Comparison of ENCODE assay signal across 9 cellular contexts in the genomic region with DNA sequence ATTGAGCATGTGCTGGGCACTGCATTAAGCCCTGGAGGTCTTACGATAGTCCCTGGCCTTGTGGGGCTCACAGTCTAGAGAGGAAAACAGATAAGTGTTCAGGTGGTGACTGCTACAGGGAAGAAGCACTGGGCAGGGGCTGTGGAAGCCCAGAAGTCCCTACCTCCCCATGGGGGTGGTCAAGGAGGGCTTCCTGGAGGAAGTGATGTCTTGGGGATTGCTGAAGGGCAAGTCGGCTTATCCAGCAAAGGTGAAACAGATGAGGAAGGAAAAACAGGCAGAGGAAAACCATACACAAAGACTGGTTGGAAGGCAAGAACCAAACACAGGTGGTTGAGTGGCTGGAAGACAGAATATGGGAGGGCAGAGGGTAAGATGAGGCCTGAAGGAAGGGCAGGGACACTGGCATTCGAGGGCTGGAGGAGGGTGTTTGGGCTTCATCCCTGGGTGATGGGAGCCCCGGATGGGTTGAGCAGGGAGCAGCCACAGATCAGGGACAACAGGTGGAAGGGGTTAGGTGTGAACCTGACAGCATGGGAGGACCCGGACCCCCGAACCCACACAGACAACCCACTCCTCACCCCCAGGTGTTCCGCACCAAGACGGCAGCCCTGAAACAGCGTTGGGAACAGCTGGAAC. TPM values are rescaled to one million over a fixed set of nuclear protein-coding genes. Genes with fewer than 3 reads are reported as not detected.
DNase-seq lines count a peak whose midpoint lies in the region; ATAC-seq and TF ChIP-seq lines count a peak whose summit lies in the region.
"Had no signal": no experiment of that assay in that cellular context is flagged by ENCODE, and none has a peak within 500 bp of the region (broad histone marks: within the 10 kb centered on the region; RNA-seq: fewer than 3 reads in every experiment).

No MANE protein-coding gene starts in this region.

- no peak overlapping the region for H4K8ac ChIP-seq in trophoblast cell (ENCODE audit: low read depth, low read length)

- H3K9me2 ChIP-seq in GM23248 (ENCODE audit: insufficient read depth), result no peaks in the 10 kb centered on the region
- no peaks in the 10 kb centered on the region for H3K9me2 ChIP-seq in OCI-LY7 (ENCODE audit: insufficient read depth, low read length)

- H3K4me3 Mint-ChIP-seq in endodermal cell, result peak overlapping the region; percentile 44

- intact Hi-C loops in OCI-LY7 (cut with micrococcal nuclease; ENCODE audit: unreplicated experiment), result loop anchor here (2.0 to 5.0 kb wide), 2 partner anchors 54 to 250 kb away; no protein-coding TSS in a partner anchor
- intact Hi-C loops in transverse colon (cut with DNase I; ENCODE audit: low total_unique reads), result no loop called here

- H3K9me3 Mint-ChIP-seq in endodermal cell, result peaks cover 3% of the 10 kb centered on the region

- no peak overlapping the region for H3K23ac ChIP-seq in trophoblast cell (ENCODE audit: low read length)

- H3K79me1 ChIP-seq in trophoblast cell (ENCODE audit: low read length), result no peaks in the 10 kb centered on the region

- H3K36me3 ChIP-seq in GM23248 (ENCODE audit: low read depth), result no peaks in the 10 kb centered on the region
- peaks cover 30% of the 10 kb centered on the region for H3K36me3 ChIP-seq in OCI-LY7 (ENCODE audit: insufficient read depth, low read length)
- H3K36me3 ChIP-seq in endodermal cell (ENCODE audit: control insufficient read depth, insufficient read depth, low read length), result no peaks in the 10 kb centered on the region
- peaks cover 0 to 2% of the 10 kb centered on the region in 2 experiments for H3K36me3 ChIP-seq in trophoblast cell (ENCODE audit: control insufficient read depth in 1 of 2, insufficient read depth in 2 of 2, low read length in 2 of 2)
- H3K36me3 ChIP-seq in transverse colon, result no peaks in the 10 kb centered on the region

- no peak overlapping the region for H3K14ac ChIP-seq in trophoblast cell (ENCODE audit: low read length)

- H4K20me1 ChIP-seq in GM23248 (ENCODE audit: insufficient read depth), result no peaks in the 10 kb centered on the region
- no peaks in the 10 kb centered on the region for H4K20me1 ChIP-seq in OCI-LY7 (ENCODE audit: insufficient read depth, low read length)

- no peak for TF ChIP-seq EP300 in transverse colon (IDR thresholded peaks at IDR 0.05; ENCODE audit: low read depth)

- no peak overlapping the region for H3K27ac Mint-ChIP-seq in endodermal cell

- H3K9me3 ChIP-seq in GM23248 (ENCODE audit: low read depth), result no peaks in the 10 kb centered on the region
- no peaks in the 10 kb centered on the region for H3K9me3 ChIP-seq in OCI-LY7 (ENCODE audit: low read length)
- H3K9me3 ChIP-seq in endodermal cell (ENCODE audit: control insufficient read depth, low read length), result peaks cover 2% of the 10 kb centered on the region
- H3K9me3 ChIP-seq in trophoblast cell (ENCODE audit: insufficient read depth, low read depth, low read length), result no peaks in the 10 kb centered on the region
- H3K9me3 ChIP-seq in transverse colon, result no peaks in the 10 kb centered on the region
- H3K9me3 ChIP-seq: gastroesophageal sphincter had no signal

- no peak overlapping the region for H2AK5ac ChIP-seq in trophoblast cell (ENCODE audit: low read length)

- no peak overlapping the region for H3K4ac ChIP-seq in trophoblast cell (ENCODE audit: low read depth, low read length)

- H3K18ac ChIP-seq in trophoblast cell (ENCODE audit: low read length), result no peak overlapping the region

- 0 out of 2 replicates have a peak, but pooled peaks cover 5% of the 10 kb centered on the region for H3F3A ChIP-seq in GM23248 (ENCODE audit: insufficient read depth)

- TF ChIP-seq POLR2A in transverse colon (IDR thresholded peaks at IDR 0.05), result no peak

- H3K4me1 ChIP-seq in GM23248 (ENCODE audit: insufficient read depth) (no peaks in the 10 kb centered on the region), OCI-LY7 (ENCODE audit: insufficient read depth, low read length, poor library complexity, severe bottlenecking) (peaks cover 49% of the 10 kb centered on the region), endodermal cell (ENCODE audit: control insufficient read depth, insufficient read depth, low read length) (peaks cover 2% of the 10 kb centered on the region), trophoblast cell (ENCODE audit: control insufficient read depth in 1 of 2, insufficient read depth in 2 of 2, low read length in 2 of 2) (peaks cover 8 to 15% of the 10 kb centered on the region in 2 experiments), transverse colon (peaks cover 10 to 36% (median 30%) of the 10 kb centered on the region in 4 donors)

- H3K4me2 ChIP-seq in GM23248 (ENCODE audit: unreplicated experiment) (no peak overlapping the region), OCI-LY7 (ENCODE audit: low read length) (peak overlapping the region; percentile 90), trophoblast cell (ENCODE audit: low read length) (peak overlapping the region; percentile 85)

- H4K91ac ChIP-seq in trophoblast cell (ENCODE audit: low read depth, low read length), result no peak overlapping the region

- CTCF ChIA-PET in OCI-LY7 (lab: Charles Lee; ENCODE audit: unreplicated experiment), result interaction anchor here (0.8 to 4.0 kb wide), 7 partner anchors 9 to 159 kb away, joined by 3 to 24 read pairs (median 3); a partner anchor contains a TSS

- H3K79me2 ChIP-seq in GM23248 (ENCODE audit: insufficient read depth), result no peaks in the 10 kb centered on the region
- peaks cover 28% of the 10 kb centered on the region; the same call in 1 of the 2 replicates for H3K79me2 ChIP-seq in OCI-LY7 (ENCODE audit: insufficient read depth, low read depth, low read length)
- H3K79me2 ChIP-seq in trophoblast cell (ENCODE audit: control insufficient read depth, insufficient read depth, low read length, poor library complexity), result no peaks in the 10 kb centered on the region

- peaks cover 5% of the 10 kb centered on the region for H3K4me1 Mint-ChIP-seq in endodermal cell

- H4K12ac ChIP-seq in trophoblast cell (ENCODE audit: low read depth, low read length), result no peak overlapping the region

- H3K36me3 Mint-ChIP-seq in endodermal cell (ENCODE audit: low read depth), result no peaks in the 10 kb centered on the region

- peaks cover 37% of the 10 kb centered on the region for H3K27me3 ChIP-seq in GM23248 (replicated peaks; ENCODE audit: insufficient read depth)
- peaks cover 62% of the 10 kb centered on the region for H3K27me3 ChIP-seq in endodermal cell (ENCODE audit: control insufficient read depth, insufficient read depth, low read length, poor library complexity, severe bottlenecking)
- peaks cover 27% of the 10 kb centered on the region for H3K27me3 ChIP-seq in trophoblast cell (ENCODE audit: insufficient read depth, low read length)
- H3K27me3 ChIP-seq in transverse colon, result peaks cover 51% of the 10 kb centered on the region

- in situ Hi-C loops in GM23248 (cut with MboI) (no loop called here), transverse colon (cut with MboI; ENCODE audit: low pct_ligation_motif_present in 1 of 4, low pct_unique_long_range_greater_than_20kb in 1 of 4, low sequenced_read_pairs in 3 of 4) (loop anchor here in 2 of 4 donors (10.0 kb wide), 1 partner anchor 108 kb away; no protein-coding TSS in a partner anchor)

- BruUV-seq in OCI-LY7 (replicated peaks; lab: Mats Ljungman, UMichigan), result TSS peak; percentile 84

- POLR2A ChIA-PET in OCI-LY7 (lab: Charles Lee), result interaction anchor here (0.7 to 4.3 kb wide), 14 partner anchors 10 to 242 kb away, joined by 3 to 33 read pairs (median 4); a partner anchor contains a TSS

- H3K27ac ChIP-seq in GM23248, result no peak overlapping the region
- H3K27ac ChIP-seq in OCI-LY7 (ENCODE audit: low read depth, low read length, poor library complexity, severe bottlenecking), result peak overlapping the region; percentile 90
- no peak overlapping the region for H3K27ac ChIP-seq in endodermal cell (ENCODE audit: low read depth, low read length)
- H3K27ac ChIP-seq in trophoblast cell (ENCODE audit: low read depth, low read length), result no peak overlapping the region
- no peak overlapping the region for H3K27ac ChIP-seq in transverse colon
- H3K27ac ChIP-seq: gastroesophageal sphincter had no signal

- TF ChIP-seq CTCF in OCI-LY7 (conservative IDR thresholded peaks at IDR 0.05; ENCODE audit: low read length), result no peak
- no peak for TF ChIP-seq CTCF in endodermal cell (conservative IDR thresholded peaks at IDR 0.05)
- TF ChIP-seq CTCF in transverse colon (IDR thresholded peaks at IDR 0.05), result no peak

- H3K27me3 Mint-ChIP-seq in endodermal cell (ENCODE audit: insufficient read depth), result peaks cover 62% of the 10 kb centered on the region

- H2BK120ac ChIP-seq in trophoblast cell (ENCODE audit: insufficient read depth, low read length, poor library complexity), result no peak overlapping the region

- no peak for DNase-seq in GM23248
- DNase-seq in OCI-LY7 (ENCODE audit: low spot score), result no peak
- DNase-seq in endodermal cell, result no peak
- DNase-seq in trophoblast cell, result no peak
- DNase-seq in transverse colon, result no peak
- no peak for DNase-seq in NOMO-1 (lab: John Stamatoyannopoulos, UW; ENCODE audit: unreplicated experiment in 2 of 2)

- H3K4me3 ChIP-seq in GM23248, result peak overlapping the region; percentile 55; the same call in 1 of the 2 replicates
- H3K4me3 ChIP-seq in OCI-LY7 (ENCODE audit: low read depth, low read length, poor library complexity, severe bottlenecking), result peak overlapping the region; percentile 78
- H3K4me3 ChIP-seq in endodermal cell (ENCODE audit: low read length), result peak overlapping the region; percentile 70
- peak overlapping the region; percentile 13 for H3K4me3 ChIP-seq in trophoblast cell (ENCODE audit: low read depth, low read length)
- H3K4me3 ChIP-seq in transverse colon, result peak overlapping the region in 2 of 4 donors; percentile 34 to 51

- H2AFZ ChIP-seq in GM23248 (no peak overlapping the region), OCI-LY7 (ENCODE audit: low read length) (peak overlapping the region; percentile 26; the same call in 1 of the 2 replicates), trophoblast cell (ENCODE audit: insufficient read depth, low read length, poor library complexity) (no peak overlapping the region)

- no peak overlapping the region for H2BK12ac ChIP-seq in trophoblast cell (ENCODE audit: low read length)

- no peak for ATAC-seq in GM18907 (IDR thresholded peaks at IDR 0.05; ENCODE audit: unreplicated experiment)

- no peak overlapping the region for H2BK5ac ChIP-seq in trophoblast cell (ENCODE audit: low read depth, low read length, poor library complexity)

- H3K9ac ChIP-seq in GM23248, result no peak overlapping the region
- H3K9ac ChIP-seq in endodermal cell (ENCODE audit: extremely low read depth, low read length, poor library complexity, severe bottlenecking), result no peak overlapping the region
- H3K9ac ChIP-seq in trophoblast cell (ENCODE audit: low read length), result no peak overlapping the region

- WGBS in GM23248 (ENCODE audit: low coverage in 1 of 2, low lambda C conversion rate in 2 of 2, missing lambda C conversion rate in 2 of 2), 2 experiments, result 17 to 18% methylated on average over 9 of the region's 9 CpGs
- WGBS in endodermal cell (ENCODE audit: insufficient coverage in 1 of 2, insufficient read length in 1 of 2), 2 experiments, result 42 to 88% methylated on average over 2 to 9 of the region's 9 CpGs
- whole genome bisulfite sequencing in trophoblast cell (ENCODE audit: extremely low coverage, insufficient coverage, insufficient read length), result no CpG with 5 or more reads among the region's 9 CpGs
- 29% methylated on average over 9 of the region's 9 CpGs; no CpG with 5 or more reads in 1 of the 2 donors for whole genome bisulfite sequencing in transverse colon (ENCODE audit: low coverage in 1 of 2), 2 donors

RNA-seq across cellular contexts. Expression of a gene that starts 2.8 kb away (rescaled TPM):
- not detected in 2 replicates for total RNA-seq in GM23248 (2014; rRNA removed; shearing (Covaris generic))
- not detected in 2 replicates for polyA plus RNA-seq in GM23248 (2016; fragmentation: Nextera tagmentation; extraction: Ambion mirVana)
- 14.0 and 26.9 TPM in 2 replicates for total RNA-seq in OCI-LY7 (2014; rRNA removed; shearing (Covaris generic))
- total RNA-seq in OCI-LY7 (2022), result 37.4 and 39.2 TPM in 2 replicates
- not detected for total RNA-seq in endodermal cell
- polyA plus RNA-seq in endodermal cell (2013, experiment 1 of 2), result not detected
- polyA plus RNA-seq in endodermal cell (2013, experiment 2 of 2), result not detected
- polyA plus RNA-seq in trophoblast cell (2013), result not detected in 2 replicates
- total RNA-seq in transverse colon, result not detected
- total RNA-seq: gastroesophageal sphincter, M059J had no signal

RNA-seq across cellular contexts. Expression of a gene that starts 16.8 kb away (rescaled TPM):
- total RNA-seq in GM23248 (2014; rRNA removed; shearing (Covaris generic)), result not detected in 2 replicates
- not detected in 2 replicates for polyA plus RNA-seq in GM23248 (2016; fragmentation: Nextera tagmentation; extraction: Ambion mirVana)
- 69.1 and 89.1 TPM in 2 replicates for total RNA-seq in OCI-LY7 (2014; rRNA removed; shearing (Covaris generic))
- total RNA-seq in OCI-LY7 (2022), result 67.5 and 74.4 TPM in 2 replicates
- 1 to 10 TPM in 1 of 2 donors, under 1 TPM in 1; 0.77 to 1.4 TPM for total RNA-seq in endodermal cell
- 0.50 TPM for polyA plus RNA-seq in endodermal cell (2013, experiment 1 of 2)
- 0.25 TPM for polyA plus RNA-seq in endodermal cell (2013, experiment 2 of 2)
- polyA plus RNA-seq in trophoblast cell (2013), result 0.16 and 0.26 TPM in 2 replicates
- 10 to 100 TPM in 1 of 4 donors, 1 to 10 TPM in 3; 1.9 to 38.2 (median 4.9) TPM for total RNA-seq in transverse colon
- total RNA-seq: M059J had no signal

RNA-seq across cellular contexts. Expression of a gene that starts 33.0 kb away (rescaled TPM):
- 34.9 and 44.5 TPM in 2 replicates for total RNA-seq in GM23248 (2014; rRNA removed; shearing (Covaris generic))
- polyA plus RNA-seq in GM23248 (2016; fragmentation: Nextera tagmentation; extraction: Ambion mirVana), result 27.7 and 28.1 TPM in 2 replicates
- 86.0 and 87.2 TPM in 2 replicates for total RNA-seq in OCI-LY7 (2014; rRNA removed; shearing (Covaris generic))
- total RNA-seq in OCI-LY7 (2022) (145 and 150 TPM in 2 replicates), endodermal cell (10 to 100 TPM; 68.1 to 69.0 TPM), transverse colon (10 to 100 TPM; 60.7 to 96.1 (median 72.8) TPM)
- 43.7 TPM for polyA plus RNA-seq in endodermal cell (2013, experiment 1 of 2)
- 37.6 TPM for polyA plus RNA-seq in endodermal cell (2013, experiment 2 of 2)
- 42.0 and 42.6 TPM in 2 replicates for polyA plus RNA-seq in trophoblast cell (2013)

RNA-seq across cellular contexts. Expression of a gene that starts 33.2 kb away (rescaled TPM):
- 16.2 and 19.2 TPM in 2 replicates for total RNA-seq in GM23248 (2014; rRNA removed; shearing (Covaris generic))
- polyA plus RNA-seq in GM23248 (2016; fragmentation: Nextera tagmentation; extraction: Ambion mirVana), result 12.5 and 15.6 TPM in 2 replicates
- 72.5 and 90.8 TPM in 2 replicates for total RNA-seq in OCI-LY7 (2014; rRNA removed; shearing (Covaris generic))
- total RNA-seq in OCI-LY7 (2022) (59.5 and 68.6 TPM in 2 replicates), endodermal cell (10 to 100 TPM; 18.8 to 20.3 TPM), transverse colon (10 to 100 TPM; 17.5 to 41.5 (median 23.8) TPM)
- polyA plus RNA-seq in endodermal cell (2013, experiment 1 of 2), result 16.0 TPM
- polyA plus RNA-seq in endodermal cell (2013, experiment 2 of 2), result 16.8 TPM
- polyA plus RNA-seq in trophoblast cell (2013), result 11.2 and 11.4 TPM in 2 replicates

Comparison
In these comparisons a context has a peak if more than half of its experiments do, and no peak if none do; other contexts are left out.
1. RNA of a gene that starts 2.8 kb away (total RNA-seq): 14.0 to 39.2 TPM in OCI-LY7; not detected in endodermal cell, not detected in GM23248 and not detected in transverse colon; every median in the first group is over 10 times any median in the second.